ENCODE assay signal across 34 cellular contexts in the genomic region with DNA sequence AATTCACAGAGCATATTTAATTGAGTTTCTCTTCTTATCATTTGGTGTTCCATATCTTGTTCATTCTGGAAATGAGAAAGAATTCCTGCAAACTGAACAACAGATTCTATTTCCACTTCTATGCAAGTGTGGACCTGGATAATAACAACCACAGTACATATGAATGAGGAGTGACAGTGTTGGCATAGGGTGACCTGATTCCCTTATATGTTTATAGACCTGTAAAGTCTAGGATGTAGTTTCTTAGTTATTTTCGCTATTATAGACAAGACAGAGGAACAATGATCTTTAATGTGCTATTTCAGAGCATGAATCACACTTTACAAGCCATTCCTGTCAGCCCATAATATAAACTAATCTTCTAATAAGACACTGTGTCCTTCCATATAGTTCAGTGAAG.
"Had no signal": no experiment of that assay in that cellular context is flagged by ENCODE, and none has a peak within 500 bp of the region (broad histone marks: within the 10 kb centered on the region; RNA-seq: fewer than 3 reads in every experiment).

No MANE protein-coding gene starts in this region.

- H3K4me3 ChIP-seq: adrenal gland, body of pancreas, esophagus squamous epithelium, gastroesophageal sphincter, heart right ventricle had no signal

- ATAC-seq: activated CD4-positive, CD25-positive, alpha-beta regulatory T cell treated with anti-CD3 and anti-CD28 coated beads, Interleukin-2, amount 50 U/mL, for 24 hours; activated CD8-positive, alpha-beta memory T cell treated with anti-CD3 and anti-CD28 coated beads, Interleukin-2, amount 10 ng/mL, durations not matched to agents 7 days and 5 days; activated CD8-positive, alpha-beta T cell treated with anti-CD3 and anti-CD28 coated beads, Interleukin-2, amount 10 ng/mL, durations not matched to agents 7 days and 5 days; activated naive CD8-positive, alpha-beta T cell treated with anti-CD3 and anti-CD28 coated beads, Interleukin-2, amount 50 U/mL, for 24 hours; body of pancreas; gastroesophageal sphincter; heart right ventricle; T-helper 17 cell had no signal

- H3K4me1 Mint-ChIP-seq: activated B cell treated with CpG ODN at 0.5 μM for 24 hours; activated naive CD4-positive, alpha-beta T cell treated with anti-CD3 and anti-CD28 coated beads, Interleukin-2, amount 50 U/mL, for 24 hours; activated naive CD8-positive, alpha-beta T cell treated with anti-CD3 and anti-CD28 coated beads for 36 hours; activated naive CD8-positive, alpha-beta T cell treated with anti-CD3 and anti-CD28 coated beads, Interleukin-2, amount 50 U/mL, for 24 hours; T-helper 17 cell had no signal

- H3K36me3 Mint-ChIP-seq: activated CD4-positive, alpha-beta memory T cell treated with anti-CD3 and anti-CD28 coated beads for 36 hours; activated CD8-positive, alpha-beta memory T cell treated with anti-CD3 and anti-CD28 coated beads, Interleukin-2, amount 10 ng/mL, durations not matched to agents 7 days and 5 days; activated naive CD4-positive, alpha-beta T cell treated with anti-CD3 and anti-CD28 coated beads, Interleukin-2, amount 50 U/mL, for 24 hours; activated naive CD8-positive, alpha-beta T cell treated with anti-CD3 and anti-CD28 coated beads for 36 hours had no signal

- H3K27me3 ChIP-seq: adrenal gland, body of pancreas, esophagus squamous epithelium, gastroesophageal sphincter, heart right ventricle had no signal

- H3K9me3 ChIP-seq: adrenal gland, body of pancreas, esophagus squamous epithelium, gastroesophageal sphincter had no signal

- H3K27me3 Mint-ChIP-seq: activated B cell treated with CpG ODN at 0.5 μM for 24 hours; activated naive CD4-positive, alpha-beta T cell treated with anti-CD3 and anti-CD28 coated beads, Interleukin-2, amount 50 U/mL, for 24 hours; activated naive CD8-positive, alpha-beta T cell treated with anti-CD3 and anti-CD28 coated beads for 36 hours; activated naive CD8-positive, alpha-beta T cell treated with anti-CD3 and anti-CD28 coated beads, Interleukin-2, amount 50 U/mL, for 24 hours had no signal

- H3K9me3 Mint-ChIP-seq: activated B cell treated with CpG ODN at 0.5 μM for 24 hours; activated CD4-positive, alpha-beta memory T cell treated with anti-CD3 and anti-CD28 coated beads for 36 hours; activated naive CD4-positive, alpha-beta T cell treated with anti-CD3 and anti-CD28 coated beads for 36 hours; activated naive CD4-positive, alpha-beta T cell treated with anti-CD3 and anti-CD28 coated beads, Interleukin-2, amount 50 U/mL, for 24 hours; activated naive CD8-positive, alpha-beta T cell treated with anti-CD3 and anti-CD28 coated beads for 36 hours; activated naive CD8-positive, alpha-beta T cell treated with anti-CD3 and anti-CD28 coated beads, Interleukin-2, amount 50 U/mL, for 24 hours; activated T-helper 1 cell treated with anti-CD3 and anti-CD28 coated beads, Interleukin-12 subunit alpha, Interleukin-12 subunit beta, Interleukin-2, Interleukin-4 antibody, amounts not matched to agents 30 ng/mL and 10 ng/mL and 1 ng/mL, durations not matched to agents 14 hours and 24 hours and 36 hours; activated T-helper 2 cell treated with anti-CD3 and anti-CD28 coated beads, Interferon-gamma antibody, Interleukin-2, Interleukin-4, amounts not matched to agents 10 μg/mL and 5 μg/mL and 100 μg/mL, durations not matched to agents 14 hours and 24 hours and 36 hours; T-helper 2 cell treated with Interferon-gamma antibody and Interleukin-4, amounts not matched to agents 5 μg/mL and 100 μg/mL, for 36 hours had no signal

- DNase-seq: activated B cell treated with CpG ODN at 0.5 μM for 24 hours; activated CD4-positive, alpha-beta memory T cell treated with anti-CD3 and anti-CD28 coated beads for 36 hours; activated CD4-positive, alpha-beta T cell treated with anti-CD3 and anti-CD28 coated beads for 48 hours; activated CD8-positive, alpha-beta memory T cell treated with anti-CD3 and anti-CD28 coated beads, Interleukin-2, amount 10 ng/mL, durations not matched to agents 7 days and 5 days; activated CD8-positive, alpha-beta memory T cell treated with anti-CD3 and anti-CD28 coated beads, Interleukin-2, amount 50 U/mL, for 4 hours; activated CD8-positive, alpha-beta T cell treated with anti-CD3 and anti-CD28 coated beads, Interleukin-2, amount 10 ng/mL, durations not matched to agents 7 days and 5 days; activated effector memory CD4-positive, alpha-beta T cell treated with anti-CD3 and anti-CD28 coated beads, Interleukin-2, amount 50 U/mL, for 16 hours; activated naive CD4-positive, alpha-beta T cell treated with anti-CD3 and anti-CD28 coated beads for 36 hours; activated naive CD8-positive, alpha-beta T cell treated with anti-CD3 and anti-CD28 coated beads for 36 hours; activated naive CD8-positive, alpha-beta T cell treated with anti-CD3 and anti-CD28 coated beads, Interleukin-2, amount 50 U/mL, for 24 hours; activated T-cell treated with anti-CD3 and anti-CD28 coated beads, Interleukin-2, amount 50 U/mL, for 1 hour; activated T-cell treated with anti-CD3 and anti-CD28 coated beads, Interleukin-2, amount 50 U/mL, for 48 hours; adrenal gland; amygdala; aorta; body of pancreas; caudate nucleus; cortex of kidney; dermis blood vessel endothelial cell; effector CD8-positive, alpha-beta T cell; esophagus squamous epithelium; foreskin melanocyte; heart right ventricle; T-helper 1 cell; T-helper 17 cell; T1000; WERI-Rb-1 had no signal

- H3K4me3 Mint-ChIP-seq: activated B cell treated with CpG ODN at 0.5 μM for 24 hours; activated CD4-positive, alpha-beta memory T cell treated with anti-CD3 and anti-CD28 coated beads for 36 hours; activated CD8-positive, alpha-beta memory T cell treated with anti-CD3 and anti-CD28 coated beads, Interleukin-2, amount 10 ng/mL, durations not matched to agents 7 days and 5 days; activated CD8-positive, alpha-beta T cell treated with anti-CD3 and anti-CD28 coated beads, Interleukin-2, amount 10 ng/mL, durations not matched to agents 7 days and 5 days; activated naive CD4-positive, alpha-beta T cell treated with anti-CD3 and anti-CD28 coated beads for 36 hours; activated naive CD4-positive, alpha-beta T cell treated with anti-CD3 and anti-CD28 coated beads, Interleukin-2, amount 50 U/mL, for 24 hours; activated naive CD8-positive, alpha-beta T cell treated with anti-CD3 and anti-CD28 coated beads for 36 hours; activated naive CD8-positive, alpha-beta T cell treated with anti-CD3 and anti-CD28 coated beads, Interleukin-2, amount 50 U/mL, for 24 hours; activated T-helper 1 cell treated with anti-CD3 and anti-CD28 coated beads, Interleukin-12 subunit alpha, Interleukin-12 subunit beta, Interleukin-2, Interleukin-4 antibody, amounts not matched to agents 30 ng/mL and 10 ng/mL and 1 ng/mL, durations not matched to agents 14 hours and 24 hours and 36 hours; T-helper 17 cell; T-helper 2 cell treated with Interferon-gamma antibody and Interleukin-4, amounts not matched to agents 5 μg/mL and 100 μg/mL, for 36 hours had no signal

- H3K36me3 ChIP-seq: adrenal gland, esophagus squamous epithelium, gastroesophageal sphincter, heart right ventricle, WERI-Rb-1 had no signal

- H3K4me1 ChIP-seq: adrenal gland, body of pancreas, gastroesophageal sphincter, heart right ventricle had no signal

- H3K27ac ChIP-seq: adrenal gland, body of pancreas, epithelial cell of prostate, esophagus squamous epithelium, gastroesophageal sphincter, heart right ventricle, WERI-Rb-1 had no signal

- H3K27ac Mint-ChIP-seq: activated B cell treated with CpG ODN at 0.5 μM for 24 hours; activated CD4-positive, alpha-beta memory T cell treated with anti-CD3 and anti-CD28 coated beads for 36 hours; activated CD8-positive, alpha-beta memory T cell treated with anti-CD3 and anti-CD28 coated beads, Interleukin-2, amount 10 ng/mL, durations not matched to agents 7 days and 5 days; activated CD8-positive, alpha-beta T cell treated with anti-CD3 and anti-CD28 coated beads, Interleukin-2, amount 10 ng/mL, durations not matched to agents 7 days and 5 days; activated naive CD4-positive, alpha-beta T cell treated with anti-CD3 and anti-CD28 coated beads for 36 hours; activated naive CD4-positive, alpha-beta T cell treated with anti-CD3 and anti-CD28 coated beads, Interleukin-2, amount 50 U/mL, for 24 hours; activated naive CD8-positive, alpha-beta T cell treated with anti-CD3 and anti-CD28 coated beads for 36 hours; activated naive CD8-positive, alpha-beta T cell treated with anti-CD3 and anti-CD28 coated beads, Interleukin-2, amount 50 U/mL, for 24 hours; activated T-helper 1 cell treated with anti-CD3 and anti-CD28 coated beads, Interleukin-12 subunit alpha, Interleukin-12 subunit beta, Interleukin-2, Interleukin-4 antibody, amounts not matched to agents 30 ng/mL and 10 ng/mL and 1 ng/mL, durations not matched to agents 14 hours and 24 hours and 36 hours; activated T-helper 2 cell treated with anti-CD3 and anti-CD28 coated beads, Interferon-gamma antibody, Interleukin-2, Interleukin-4, amounts not matched to agents 10 μg/mL and 5 μg/mL and 100 μg/mL, durations not matched to agents 14 hours and 24 hours and 36 hours; T-helper 17 cell; T-helper 2 cell treated with Interferon-gamma antibody and Interleukin-4, amounts not matched to agents 5 μg/mL and 100 μg/mL, for 36 hours had no signal
